ENCODE assay signal across 8 cellular contexts in genomic region chr12:50400638-50401382, GRCh38. TPM values are rescaled to one million over a fixed set of nuclear protein-coding genes. Genes with fewer than 3 reads are reported as not detected.
DNase-seq lines count a peak whose midpoint lies in the region; ATAC-seq, FAIRE-seq and TF ChIP-seq lines count a peak whose summit lies in the region.

Gene LARP4 (plus strand): TSS chr12:50400885. CDS start chr12:50401011, 126 bp downstream.

- peak; percentile 90 for DNase-seq in Calu3
- DNase-seq in HuH-7.5 (ENCODE audit: low spot score): peak; percentile 85
- DNase-seq in OCI-LY7 (ENCODE audit: low spot score): peak; percentile 96
- peak; percentile 76 for DNase-seq in activated T-cell treated with anti-CD3 and anti-CD28 coated beads for 1 hour (ENCODE audit: low read depth)
- DNase-seq in endothelial cell of umbilical vein (ENCODE audit: low read depth, low spot score): peak; percentile 96
- peak; percentile 96 for DNase-seq in midbrain (lab: John Stamatoyannopoulos, UW)
- peak; percentile 70 to 79 for DNase-seq in stimulated activated CD8-positive, alpha-beta memory T cell treated with anti-CD3 and anti-CD28 coated beads, Interleukin-2, amount 100 ng/mL, for 1 hour (ENCODE audit: low read depth in 2 of 2)

- H3K4me3 Mint-ChIP-seq in Calu3 (ENCODE audit: low read depth, unreplicated experiment): peak within 1 kb of the TSS; percentile 94

- no peaks in the 10 kb centered on the region for H3K27me3 ChIP-seq in endothelial cell of umbilical vein (ENCODE audit: control insufficient read depth in 2 of 2, insufficient read depth in 2 of 2, low read length in 2 of 2)

- intact Hi-C loops in Calu3 (cut with micrococcal nuclease; ENCODE audit: unreplicated experiment) (loop anchor here (5.0 kb wide), 1 partner anchor 74 kb away; no protein-coding TSS in a partner anchor), OCI-LY7 (cut with micrococcal nuclease; ENCODE audit: unreplicated experiment) (loop anchor here (1.0 to 5.0 kb wide), 2 partner anchors 179 to 316 kb away; partner anchors contain the start of gene SMARCD1), endothelial cell of umbilical vein (cut with micrococcal nuclease) (no loop called here)

- POLR2A ChIA-PET in OCI-LY7 (lab: Charles Lee) (interaction anchor here (0.5 to 1.3 kb wide), 3 partner anchors 27 to 64 kb away, joined by 3 to 5 read pairs (median 3); no protein-coding TSS in a partner anchor), endothelial cell of umbilical vein (lab: Charles Lee) (interaction anchor here (0.5 to 0.7 kb wide), 2 partner anchors 24 to 27 kb away, joined by 3 to 4 read pairs; no protein-coding TSS in a partner anchor)

- H2AFZ ChIP-seq in OCI-LY7 (ENCODE audit: low read length): peak within 1 kb of the TSS; percentile 91
- H2AFZ ChIP-seq in endothelial cell of umbilical vein (ENCODE audit: low read depth, low read length): peak within 1 kb of the TSS; percentile 60

- H3K9me1 ChIP-seq in endothelial cell of umbilical vein (replicated peaks; ENCODE audit: control insufficient read depth, extremely low read depth, insufficient read depth, low read length): no peaks in the 10 kb centered on the region

- H3K4me2 ChIP-seq in OCI-LY7 (ENCODE audit: low read length): peak within 1 kb of the TSS; percentile 86
- H3K4me2 ChIP-seq in endothelial cell of umbilical vein (ENCODE audit: insufficient read depth, low read length): peak within 1 kb of the TSS; percentile 99

- H3K4me1 ChIP-seq in OCI-LY7 (ENCODE audit: insufficient read depth, low read length, poor library complexity, severe bottlenecking) (peaks cover 12% of the 10 kb centered on the region), endothelial cell of umbilical vein (ENCODE audit: control insufficient read depth, extremely low read depth, insufficient read depth, low read length) (peaks cover 17% of the 10 kb centered on the region)

- no peaks in the 10 kb centered on the region for H3K9me2 ChIP-seq in OCI-LY7 (ENCODE audit: insufficient read depth, low read length)

- BruUV-seq in Calu3 (replicated peaks; lab: Mats Ljungman, UMichigan) (no TSS peak), OCI-LY7 (replicated peaks; lab: Mats Ljungman, UMichigan) (no TSS peak), endothelial cell of umbilical vein (replicated peaks; lab: Mats Ljungman, UMichigan) (no TSS peak)

- dilution Hi-C loops in endothelial cell of umbilical vein (cut with MboI; ENCODE audit: extremely low pct_ligation_motif_present, low sequenced_read_pairs): no loop called here

- H3K27ac Mint-ChIP-seq in Calu3 (ENCODE audit: unreplicated experiment): peak within 1 kb of the TSS; percentile 95

- H3K9me3 ChIP-seq in OCI-LY7 (ENCODE audit: low read length) (no peaks in the 10 kb centered on the region), endothelial cell of umbilical vein (replicated peaks; ENCODE audit: control insufficient read depth, insufficient read depth, low read length) (no peaks in the 10 kb centered on the region)

- H3K27ac ChIP-seq in OCI-LY7 (ENCODE audit: low read depth, low read length, poor library complexity, severe bottlenecking) (peak within 1 kb of the TSS; percentile 81), endothelial cell of umbilical vein (ENCODE audit: insufficient read depth, low read depth, low read length) (peak within 1 kb of the TSS; percentile 45)

- H3K9me3 Mint-ChIP-seq in Calu3 (ENCODE audit: low read depth, unreplicated experiment): no peaks in the 10 kb centered on the region

- H4K20me1 ChIP-seq in OCI-LY7 (ENCODE audit: insufficient read depth, low read length) (peaks cover 22% of the 10 kb centered on the region), endothelial cell of umbilical vein (replicated peaks; ENCODE audit: control insufficient read depth, extremely low read depth, insufficient read depth, low read length) (no peaks in the 10 kb centered on the region)

- H3K4me1 Mint-ChIP-seq in Calu3 (ENCODE audit: low read depth, unreplicated experiment): peaks cover 16% of the 10 kb centered on the region

- H3K27me3 Mint-ChIP-seq in Calu3 (ENCODE audit: unreplicated experiment): no peaks in the 10 kb centered on the region

- CTCF ChIA-PET in Calu3 (lab: Charles Lee) (interaction anchor here (0.5 kb wide), 1 partner anchor 10 kb away, joined by 3 read pairs; no protein-coding TSS in a partner anchor), OCI-LY7 (lab: Charles Lee; ENCODE audit: unreplicated experiment) (no interaction called here), endothelial cell of umbilical vein (lab: Charles Lee) (interaction anchor here (1.2 kb wide), 1 partner anchor 11 kb away, joined by 3 read pairs; no protein-coding TSS in a partner anchor)

- H3K79me2 ChIP-seq in OCI-LY7 (ENCODE audit: insufficient read depth, low read depth, low read length) (peaks cover 49% of the 10 kb centered on the region), endothelial cell of umbilical vein (ENCODE audit: control insufficient read depth, insufficient read depth, low read length) (peaks cover 48% of the 10 kb centered on the region)

- ATAC-seq in GM21515 (IDR thresholded peaks at IDR 0.05; ENCODE audit: unreplicated experiment): peak; percentile 85

- H3K4me3 ChIP-seq in OCI-LY7 (ENCODE audit: low read depth, low read length, poor library complexity, severe bottlenecking): peak within 1 kb of the TSS; percentile 85
- peak within 1 kb of the TSS; percentile 71 to 90 (median 74) for H3K4me3 ChIP-seq in endothelial cell of umbilical vein (replicated peaks in 1 of 3; ENCODE audit: insufficient read depth in 1 of 3, low read depth in 1 of 3, low read length in 3 of 3)

- H3K9ac ChIP-seq in endothelial cell of umbilical vein (replicated peaks; ENCODE audit: extremely low read depth, insufficient read depth, low read length): peak within 1 kb of the TSS; percentile 82

- peaks cover 42% of the 10 kb centered on the region for H3K36me3 Mint-ChIP-seq in Calu3 (ENCODE audit: insufficient read depth, unreplicated experiment)

- peak; percentile 95 for FAIRE-seq in endothelial cell of umbilical vein (lab: Jason Lieb, UNC)

- TF ChIP-seq CTCF in Calu3 (IDR thresholded peaks at IDR 0.05; ENCODE audit: unreplicated experiment): no peak
- TF ChIP-seq CTCF in OCI-LY7 (conservative IDR thresholded peaks at IDR 0.05; ENCODE audit: low read length): no peak
- TF ChIP-seq CTCF in endothelial cell of umbilical vein (IDR thresholded peaks at IDR 0.05; ENCODE audit: extremely low read depth in 1 of 2, insufficient read depth in 1 of 2, low read depth in 1 of 2, low read length in 2 of 2): no peak

- H3K36me3 ChIP-seq in OCI-LY7 (ENCODE audit: insufficient read depth, low read length): peaks cover 11% of the 10 kb centered on the region
- no peaks in the 10 kb centered on the region for H3K36me3 ChIP-seq in endothelial cell of umbilical vein (ENCODE audit: control insufficient read depth in 2 of 2, extremely low read depth in 1 of 2, insufficient read depth in 2 of 2, low read length in 2 of 2)

- peak; percentile 82 for TF ChIP-seq POLR2A in endothelial cell of umbilical vein (IDR thresholded peaks at IDR 0.05; ENCODE audit: low read depth, low read length)

TF ChIP-seq in endothelial cell of umbilical vein, 7 proteins besides CTCF, POLR2A, EP300 and RAD21:
- TF ChIP-seq POLR2AphosphoS5 (IDR thresholded peaks at IDR 0.05; ENCODE audit: insufficient read depth, low read depth, low read length): peak; percentile 90
- no peak for TF ChIP-seq FOS (IDR thresholded peaks at IDR 0.05; ENCODE audit: borderline replicate concordance, insufficient read depth, low read length)

RNA-seq across cellular contexts. Expression of gene LARP4, which starts in this region (rescaled TPM):
- total RNA-seq in Calu3 (2022): 57.7 and 67.6 TPM in 2 replicates
- total RNA-seq in OCI-LY7 (2014; rRNA removed; shearing (Covaris generic)): 32.9 and 35.0 TPM in 2 replicates
- 69.6 and 84.1 TPM in 2 replicates for total RNA-seq in OCI-LY7 (2022)
- total RNA-seq in endothelial cell of umbilical vein: 59.4 and 69.6 TPM in 2 replicates
- 8.1 and 8.9 TPM in 2 replicates for polyA plus RNA-seq in endothelial cell of umbilical vein
- polyA plus RNA-seq in endothelial cell of umbilical vein (2011; cell fraction: cytosol; rRNA removed): 13.2 and 13.5 TPM in 2 replicates
- 22.0 and 31.3 TPM in 2 replicates for polyA plus RNA-seq in endothelial cell of umbilical vein (2011; cell fraction: nucleus; rRNA removed)
- polyA plus RNA-seq in endothelial cell of umbilical vein (2012): 38.6 and 50.8 TPM in 2 replicates
- 34.5 and 39.9 TPM in 2 replicates for polyA minus RNA-seq in endothelial cell of umbilical vein
- 58.5 TPM for polyA minus RNA-seq in endothelial cell of umbilical vein (2011; cell fraction: cytosol; rRNA and poly(A)+ RNA removed)
- 27.2 and 41.5 TPM in 2 replicates for polyA minus RNA-seq in endothelial cell of umbilical vein (2011; cell fraction: nucleus; rRNA and poly(A)+ RNA removed)

Comparison
In these comparisons a context has a peak if more than half of its experiments do, and no peak if none do; other contexts are left out.
1. Peak in every context shown above with its lines: DNase-seq, ATAC-seq, H3K4me3 ChIP-seq and H3K27ac ChIP-seq.